Comparison of ENCODE assay signal across 8 cellular contexts in genomic region chr20:64069614-64070243, GRCh38. TPM values are rescaled to one million over a fixed set of nuclear protein-coding genes. Genes with fewer than 3 reads are reported as not detected.
DNase-seq lines count a peak whose midpoint lies in the region; ATAC-seq and TF ChIP-seq lines count a peak whose summit lies in the region.

No MANE protein-coding gene starts in this region.

- H3K36me3 ChIP-seq in Karpas-422 (ENCODE audit: insufficient read depth, low read length): peaks cover 15% of the 10 kb centered on the region; the same call in 1 of the 2 replicates
- H3K36me3 ChIP-seq in colonic mucosa: no peaks in the 10 kb centered on the region
- H3K36me3 ChIP-seq in neutrophil: peaks cover 35% of the 10 kb centered on the region
- peaks cover 29% of the 10 kb centered on the region for H3K36me3 ChIP-seq in effector memory CD4-positive, alpha-beta T cell (ENCODE audit: control insufficient read depth, insufficient read depth, low read length)

- H3K4me2 ChIP-seq in Karpas-422 (ENCODE audit: low read depth, low read length, poor library complexity, severe bottlenecking): no peak overlapping the region

- no peak overlapping the region for H2AFZ ChIP-seq in Karpas-422 (ENCODE audit: low read length)

- no peak overlapping the region for H3K4me3 ChIP-seq in Karpas-422 (ENCODE audit: low read length)
- H3K4me3 ChIP-seq in colonic mucosa: no peak overlapping the region
- no peak overlapping the region for H3K4me3 ChIP-seq in neutrophil (ENCODE audit: low read depth in 1 of 2, low read length in 1 of 2)
- no peak overlapping the region for H3K4me3 ChIP-seq in effector memory CD4-positive, alpha-beta T cell (ENCODE audit: insufficient read depth, low read depth, low read length, poor library complexity, severe bottlenecking)

- DNase-seq in ELR (ENCODE audit: low read depth) (peak; percentile 54), Karpas-422 (peak; percentile 76), colonic mucosa (no peak), NCI-H510A (lab: John Stamatoyannopoulos, UW) (no peak)
- DNase-seq in effector memory CD4-positive, alpha-beta T cell: no peak

- H3K9ac ChIP-seq in Karpas-422 (ENCODE audit: low read length): peak overlapping the region; percentile 47
- no peak overlapping the region for H3K9ac ChIP-seq in colonic mucosa (ENCODE audit: low read depth in 2 of 2, low read length in 2 of 2)

- no peaks in the 10 kb centered on the region for H3K9me2 ChIP-seq in Karpas-422 (replicated peaks; ENCODE audit: insufficient read depth, low read length)

- intact Hi-C loops in colonic mucosa (cut with DNase I): no loop called here

- H3K4me1 ChIP-seq in Karpas-422 (ENCODE audit: low read length): peaks cover 100% of the 10 kb centered on the region
- no peaks in the 10 kb centered on the region for H3K4me1 ChIP-seq in colonic mucosa
- H3K4me1 ChIP-seq in neutrophil (ENCODE audit: control insufficient read depth in 1 of 2, insufficient read depth in 1 of 2, low read depth in 1 of 2, low read length in 1 of 2): peaks cover 44 to 70% of the 10 kb centered on the region in 2 experiments
- H3K4me1 ChIP-seq in effector memory CD4-positive, alpha-beta T cell (ENCODE audit: control insufficient read depth, insufficient read depth, low read length, poor library complexity, severe bottlenecking): peaks cover 31% of the 10 kb centered on the region

- peaks cover 3% of the 10 kb centered on the region; the same call in 1 of the 2 replicates for H3K79me2 ChIP-seq in Karpas-422 (ENCODE audit: low read length)

- ATAC-seq in HG03025 (IDR thresholded peaks at IDR 0.05; ENCODE audit: low FRiP score, unreplicated experiment) (no peak), HG03565 (IDR thresholded peaks at IDR 0.05; ENCODE audit: unreplicated experiment) (no peak)

- peaks cover 3% of the 10 kb centered on the region; the same call in 1 of the 2 replicates for H4K20me1 ChIP-seq in Karpas-422 (ENCODE audit: insufficient read depth, low read depth, low read length)

- TF ChIP-seq CTCF in colonic mucosa (IDR thresholded peaks at IDR 0.05): peak; percentile 66
- peak; percentile 76 for TF ChIP-seq CTCF in neutrophil (IDR thresholded peaks at IDR 0.05)

- H3K9me3 ChIP-seq in Karpas-422 (ENCODE audit: low read length) (no peaks in the 10 kb centered on the region), colonic mucosa (no peaks in the 10 kb centered on the region), neutrophil (peaks cover 5% of the 10 kb centered on the region)
- no peaks in the 10 kb centered on the region for H3K9me3 ChIP-seq in effector memory CD4-positive, alpha-beta T cell (ENCODE audit: control insufficient read depth, low read length)

- H3K27me3 ChIP-seq in Karpas-422 (ENCODE audit: low read length) (no peaks in the 10 kb centered on the region), colonic mucosa (no peaks in the 10 kb centered on the region), neutrophil (peaks cover 4% of the 10 kb centered on the region)
- no peaks in the 10 kb centered on the region for H3K27me3 ChIP-seq in effector memory CD4-positive, alpha-beta T cell (replicated peaks; ENCODE audit: control insufficient read depth, insufficient read depth, low read length, poor library complexity, severe bottlenecking)

- H3K27ac ChIP-seq in Karpas-422 (ENCODE audit: low read length): peak overlapping the region; percentile 100
- H3K27ac ChIP-seq in colonic mucosa: no peak overlapping the region
- H3K27ac ChIP-seq in neutrophil: peak overlapping the region; percentile 99
- H3K27ac ChIP-seq in effector memory CD4-positive, alpha-beta T cell (ENCODE audit: insufficient read depth, low read length, poor library complexity, severe bottlenecking): no peak overlapping the region

RNA-seq across cellular contexts. Expression of gene TCEA2, which starts 6.7 kb away (rescaled TPM):
- total RNA-seq in Karpas-422 (2014; rRNA removed; shearing (Covaris generic); ENCODE audit: low replicate concordance): 124 and 197 TPM in 2 replicates
- total RNA-seq in colonic mucosa: 10 to 100 TPM in 1 of 2 donors, 1 to 10 TPM in 1; 7.3 to 11.8 TPM

RNA-seq across cellular contexts. Expression of gene RGS19, which starts 9.6 kb away (rescaled TPM):
- 172 and 272 TPM in 2 replicates for total RNA-seq in Karpas-422 (2014; rRNA removed; shearing (Covaris generic); ENCODE audit: low replicate concordance)
- 1 to 10 TPM; 3.4 to 4.5 TPM for total RNA-seq in colonic mucosa

RNA-seq across cellular contexts. Expression of gene OPRL1, which starts 10.2 kb away (rescaled TPM):
- 34.0 and 60.6 TPM in 2 replicates for total RNA-seq in Karpas-422 (2014; rRNA removed; shearing (Covaris generic); ENCODE audit: low replicate concordance)
- total RNA-seq in colonic mucosa: under 1 TPM; 0.24 to 0.25 TPM

RNA-seq across cellular contexts. Expression of gene LKAAEAR1, which starts 14.5 kb away (rescaled TPM):
- total RNA-seq in Karpas-422 (2014; rRNA removed; shearing (Covaris generic); ENCODE audit: low replicate concordance): not detected in 2 replicates
- total RNA-seq in colonic mucosa: not detected

RNA-seq across cellular contexts. Expression of gene SOX18, which starts 20.3 kb away (rescaled TPM):
- not detected in 2 replicates for total RNA-seq in Karpas-422 (2014; rRNA removed; shearing (Covaris generic); ENCODE audit: low replicate concordance)
- total RNA-seq in colonic mucosa: 10 to 100 TPM in 1 of 2 donors, 1 to 10 TPM in 1; 8.4 to 26.8 TPM

Comparison
In these comparisons a context has a peak if more than half of its experiments do, and no peak if none do; other contexts are left out.
1. DNase-seq: peak in ELR (single experiment) and Karpas-422 (single experiment); none in colonic mucosa (single experiment), NCI-H510A (single experiment) and effector memory CD4-positive, alpha-beta T cell (0 of 3).
2. H3K27ac ChIP-seq: peak in Karpas-422 (single experiment) and neutrophil (single experiment); none in colonic mucosa (single experiment) and effector memory CD4-positive, alpha-beta T cell (single experiment).
3. RNA of gene RGS19, which starts 9.6 kb away (total RNA-seq): 172 to 272 TPM in Karpas-422; 3.4 to 4.5 TPM in colonic mucosa; every median in the first group is over 10 times any median in the second.
4. RNA of gene OPRL1, which starts 10.2 kb away (total RNA-seq): 34.0 to 60.6 TPM in Karpas-422; 0.24 to 0.25 TPM in colonic mucosa; every median in the first group is over 10 times any median in the second.